In genomic region chr3:117036259-117036799, GRCh38 we compare ENCODE assay signal across 10 cellular contexts.
DNase-seq lines count a peak whose midpoint lies in the region; ATAC-seq and TF ChIP-seq lines count a peak whose summit lies in the region.
"Had no signal": no experiment of that assay in that cellular context is flagged by ENCODE, and none has a peak within 500 bp of the region (broad histone marks: within the 10 kb centered on the region; RNA-seq: fewer than 3 reads in every experiment).

No MANE protein-coding gene starts in this region.

- intact Hi-C loops in left cardiac atrium (cut with DNase I), result no loop called here
- intact Hi-C loops in spleen (cut with DNase I; ENCODE audit: low total_unique reads), result no loop called here

- 30 to 34% (median 33%) methylated on average over 4 of the region's 4 CpGs for WGBS in spleen, 5 donors

- no peak for TF ChIP-seq CTCF in spleen (IDR thresholded peaks at IDR 0.05 in 8 of 11, conservative IDR thresholded peaks at IDR 0.05 in 3 of 11)

- peaks cover 19% of the 10 kb centered on the region for H3K4me1 ChIP-seq in SJSA1 (replicated peaks)
- peaks cover 0 to 21% (median 12%) of the 10 kb centered on the region in 6 donors for H3K4me1 ChIP-seq in spleen
- H3K4me1 ChIP-seq: foreskin keratinocyte had no signal

- H3K27ac ChIP-seq in SJSA1 (peak overlapping the region; percentile 47), spleen (peak overlapping the region in 5 of 8 donors; percentile 43 to 74 (median 64))
- H3K27ac ChIP-seq: foreskin keratinocyte had no signal

- H3K9me3 ChIP-seq in SJSA1 (replicated peaks) (no peaks in the 10 kb centered on the region), spleen (peaks cover 0 to 11% (median 4%) of the 10 kb centered on the region in 8 donors)

- DNase-seq in SJSA1 (ENCODE audit: low read depth in 1 of 2, low spot score in 2 of 2) (peak in 1 of 2 experiments; percentile 52), left cardiac atrium (peak; percentile 24), spleen (no peak), OCI-M2 (lab: John Stamatoyannopoulos, UW; ENCODE audit: unreplicated experiment) (no peak), HCEC 1CT (no peak), HT-29 (ENCODE audit: low spot score) (no peak)
- DNase-seq: foreskin keratinocyte, T-helper 9 cell had no signal

- no peaks in the 10 kb centered on the region for H3K36me3 ChIP-seq in SJSA1
- H3K36me3 ChIP-seq in spleen, result no peaks in the 10 kb centered on the region

- H3K27me3 ChIP-seq in SJSA1 (replicated peaks), result no peaks in the 10 kb centered on the region
- no peaks in the 10 kb centered on the region for H3K27me3 ChIP-seq in spleen (replicated peaks in 1 of 7)
- H3K27me3 ChIP-seq: foreskin keratinocyte had no signal

- TF ChIP-seq POLR2A in spleen (IDR thresholded peaks at IDR 0.05), result no peak

- no peak overlapping the region for H3K4me3 ChIP-seq in SJSA1
- no peak overlapping the region for H3K4me3 ChIP-seq in spleen

- ATAC-seq in GM19463 (IDR thresholded peaks at IDR 0.05; ENCODE audit: unreplicated experiment), result peak; percentile 72
- peak; percentile 90 to 95 for ATAC-seq in left cardiac atrium
- ATAC-seq in GM21390 (IDR thresholded peaks at IDR 0.05; ENCODE audit: unreplicated experiment), result no peak
- ATAC-seq: foreskin keratinocyte had no signal
